In the genomic region with DNA sequence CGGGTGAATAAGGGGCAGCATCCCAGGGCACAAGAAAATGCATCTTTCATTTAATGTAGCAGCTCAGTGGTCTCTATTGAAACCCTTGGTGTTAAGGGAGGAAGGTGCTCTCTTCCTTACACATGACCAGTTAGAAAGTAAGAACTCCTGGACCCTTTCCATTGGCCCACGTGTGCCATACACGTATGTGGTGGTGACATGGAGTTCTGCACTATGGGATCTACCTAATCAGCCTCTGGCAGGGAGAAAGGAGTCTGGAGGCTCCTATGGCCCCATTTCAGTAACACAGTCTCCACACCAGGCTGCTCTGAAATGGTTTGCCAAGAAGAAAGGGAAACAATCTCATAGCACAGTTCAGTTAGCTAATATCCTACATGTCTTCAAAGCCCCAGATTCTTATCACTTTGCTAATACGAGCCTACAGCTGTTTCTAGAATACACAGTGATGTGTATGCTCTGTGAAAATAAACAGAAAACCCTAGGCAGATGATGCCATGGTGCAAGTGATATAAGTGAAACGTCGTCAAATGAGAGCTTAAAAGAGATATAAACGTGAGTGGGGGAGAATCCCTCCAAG, we compare ENCODE assay signal across 1 cellular context.
A peak's percentile ranks its signal among the peaks of the same experiment; 100 is the strongest.
TF ChIP-seq lines count a peak whose summit lies in the region.

No MANE protein-coding gene starts in this region.

TF ChIP-seq in SK-N-SH, 30 proteins besides CTCF, POLR2A, EP300 and RAD21:
- TF ChIP-seq GATA2 (CRISPR knock-in tag; IDR thresholded peaks at IDR 0.05), result no peak
- no peak for TF ChIP-seq FOXM1 (IDR thresholded peaks at IDR 0.05; ENCODE audit: low read depth)
- TF ChIP-seq, protein P1, sequence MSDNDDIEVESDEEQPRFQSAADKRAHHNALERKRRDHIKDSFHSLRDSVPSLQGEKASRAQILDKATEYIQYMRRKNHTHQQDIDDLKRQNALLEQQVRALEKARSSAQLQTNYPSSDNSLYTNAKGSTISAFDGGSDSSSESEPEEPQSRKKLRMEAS (IDR thresholded peaks at IDR 0.05; ENCODE audit: low read depth), result 0 out of 2 replicates have a peak, but pooled peaks have one; percentile 27
- TF ChIP-seq NRF1 (IDR thresholded peaks at IDR 0.05; ENCODE audit: low read depth, low read length), result no peak
- no peak for TF ChIP-seq SIN3A (IDR thresholded peaks at IDR 0.05; ENCODE audit: borderline replicate concordance, low read depth, low read length)
- TF ChIP-seq RCOR1 (IDR thresholded peaks at IDR 0.05; ENCODE audit: low read length), result no peak
- TF ChIP-seq TCF12 (IDR thresholded peaks at IDR 0.05), result peak; percentile 65
